In genomic region chr4:163932504-163932903, GRCh38 we compare ENCODE assay signal across 1 cellular context.
TF ChIP-seq lines count a peak whose summit lies in the region.

No MANE protein-coding gene starts in this region.

TF ChIP-seq in WTC11, 78 proteins besides CTCF, POLR2A, EP300 and RAD21 (continued from another document):
- TF ChIP-seq, protein P1, sequence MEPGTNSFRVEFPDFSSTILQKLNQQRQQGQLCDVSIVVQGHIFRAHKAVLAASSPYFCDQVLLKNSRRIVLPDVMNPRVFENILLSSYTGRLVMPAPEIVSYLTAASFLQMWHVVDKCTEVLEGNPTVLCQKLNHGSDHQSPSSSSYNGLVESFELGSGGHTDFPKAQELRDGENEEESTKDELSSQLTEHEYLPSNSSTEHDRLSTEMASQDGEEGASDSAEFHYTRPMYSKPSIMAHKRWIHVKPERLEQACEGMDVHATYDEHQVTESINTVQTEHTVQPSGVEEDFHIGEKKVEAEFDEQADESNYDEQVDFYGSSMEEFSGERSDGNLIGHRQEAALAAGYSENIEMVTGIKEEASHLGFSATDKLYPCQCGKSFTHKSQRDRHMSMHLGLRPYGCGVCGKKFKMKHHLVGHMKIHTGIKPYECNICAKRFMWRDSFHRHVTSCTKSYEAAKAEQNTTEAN (CRISPR knock-in tag; IDR thresholded peaks at IDR 0.05), result no peak
- TF ChIP-seq ETV6 (CRISPR knock-in tag; IDR thresholded peaks at IDR 0.05) (no peak), SMAD4 (CRISPR knock-in tag; IDR thresholded peaks at IDR 0.05) (no peak), NR2C2 (CRISPR knock-in tag; IDR thresholded peaks at IDR 0.05) (no peak), MYBL2 (CRISPR knock-in tag; IDR thresholded peaks at IDR 0.05) (no peak), SP1 (CRISPR knock-in tag; conservative IDR thresholded peaks at IDR 0.05) (no peak), NFYB (CRISPR knock-in tag; conservative IDR thresholded peaks at IDR 0.05; ENCODE audit: low read depth) (no peak)
- TF ChIP-seq, protein P2, sequence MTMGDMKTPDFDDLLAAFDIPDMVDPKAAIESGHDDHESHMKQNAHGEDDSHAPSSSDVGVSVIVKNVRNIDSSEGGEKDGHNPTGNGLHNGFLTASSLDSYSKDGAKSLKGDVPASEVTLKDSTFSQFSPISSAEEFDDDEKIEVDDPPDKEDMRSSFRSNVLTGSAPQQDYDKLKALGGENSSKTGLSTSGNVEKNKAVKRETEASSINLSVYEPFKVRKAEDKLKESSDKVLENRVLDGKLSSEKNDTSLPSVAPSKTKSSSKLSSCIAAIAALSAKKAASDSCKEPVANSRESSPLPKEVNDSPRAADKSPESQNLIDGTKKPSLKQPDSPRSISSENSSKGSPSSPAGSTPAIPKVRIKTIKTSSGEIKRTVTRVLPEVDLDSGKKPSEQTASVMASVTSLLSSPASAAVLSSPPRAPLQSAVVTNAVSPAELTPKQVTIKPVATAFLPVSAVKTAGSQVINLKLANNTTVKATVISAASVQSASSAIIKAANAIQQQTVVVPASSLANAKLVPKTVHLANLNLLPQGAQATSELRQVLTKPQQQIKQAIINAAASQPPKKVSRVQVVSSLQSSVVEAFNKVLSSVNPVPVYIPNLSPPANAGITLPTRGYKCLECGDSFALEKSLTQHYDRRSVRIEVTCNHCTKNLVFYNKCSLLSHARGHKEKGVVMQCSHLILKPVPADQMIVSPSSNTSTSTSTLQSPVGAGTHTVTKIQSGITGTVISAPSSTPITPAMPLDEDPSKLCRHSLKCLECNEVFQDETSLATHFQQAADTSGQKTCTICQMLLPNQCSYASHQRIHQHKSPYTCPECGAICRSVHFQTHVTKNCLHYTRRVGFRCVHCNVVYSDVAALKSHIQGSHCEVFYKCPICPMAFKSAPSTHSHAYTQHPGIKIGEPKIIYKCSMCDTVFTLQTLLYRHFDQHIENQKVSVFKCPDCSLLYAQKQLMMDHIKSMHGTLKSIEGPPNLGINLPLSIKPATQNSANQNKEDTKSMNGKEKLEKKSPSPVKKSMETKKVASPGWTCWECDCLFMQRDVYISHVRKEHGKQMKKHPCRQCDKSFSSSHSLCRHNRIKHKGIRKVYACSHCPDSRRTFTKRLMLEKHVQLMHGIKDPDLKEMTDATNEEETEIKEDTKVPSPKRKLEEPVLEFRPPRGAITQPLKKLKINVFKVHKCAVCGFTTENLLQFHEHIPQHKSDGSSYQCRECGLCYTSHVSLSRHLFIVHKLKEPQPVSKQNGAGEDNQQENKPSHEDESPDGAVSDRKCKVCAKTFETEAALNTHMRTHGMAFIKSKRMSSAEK (CRISPR knock-in tag; IDR thresholded peaks at IDR 0.05; ENCODE audit: borderline replicate concordance), result no peak
